In the genomic region with DNA sequence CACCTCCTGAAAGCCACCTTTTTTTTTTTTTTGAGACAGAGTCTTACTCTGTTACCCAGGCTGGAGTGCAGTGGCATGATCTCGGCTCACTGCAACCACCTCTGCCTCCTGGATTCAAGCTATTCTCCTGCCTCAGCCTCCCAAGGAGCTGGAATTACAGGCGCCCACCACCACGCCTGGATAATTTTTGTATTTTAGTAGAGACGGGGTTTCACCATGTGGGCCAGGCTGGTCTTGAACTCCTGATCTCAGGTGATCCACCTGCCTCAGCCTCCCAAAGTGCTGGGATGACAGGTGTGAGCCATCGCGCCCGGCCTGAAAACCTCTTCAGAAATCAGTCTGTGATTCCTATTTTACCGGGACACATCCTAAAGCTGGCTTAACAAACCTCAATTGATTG, we compare ENCODE assay signal across 6 cellular contexts.
DNase-seq lines count a peak whose midpoint lies in the region; ATAC-seq and TF ChIP-seq lines count a peak whose summit lies in the region.
"Not testable (repeated sequence)": the region's sequence is repeated elsewhere in the genome, so short reads cannot be mapped to it uniquely, and the experiment has no call there.

No MANE protein-coding gene starts in this region.

- not testable (repeated sequence) for H3K9me3 Mint-ChIP-seq in CD4-positive, CD25-positive, alpha-beta regulatory T cell; chondrocyte (ENCODE audit: low read depth)

- H3K27ac Mint-ChIP-seq in CD4-positive, CD25-positive, alpha-beta regulatory T cell: peak overlapping the region in 2 of 3 donors; percentile 26 to 49
- H3K27ac Mint-ChIP-seq in T-helper 17 cell: peak overlapping the region; percentile 21
- peak overlapping the region; percentile 81 for H3K27ac Mint-ChIP-seq in chondrocyte (ENCODE audit: unreplicated experiment)

- H2BK15ac ChIP-seq in neuronal stem cell (ENCODE audit: low read length): not testable (repeated sequence)

- H2AK5ac ChIP-seq in neuronal stem cell (ENCODE audit: low read depth, low read length): not testable (repeated sequence)

- H3K4me2 ChIP-seq in neuronal stem cell (ENCODE audit: insufficient read depth, low read length, poor library complexity, severe bottlenecking): not testable (repeated sequence)

- H3K4me1 ChIP-seq in CD4-positive, CD25-positive, alpha-beta regulatory T cell (ENCODE audit: control insufficient read depth, insufficient read depth, low read length, poor library complexity, severe bottlenecking): not testable (repeated sequence)
- H3K4me1 ChIP-seq in neuronal stem cell (ENCODE audit: control insufficient read depth in 2 of 2, insufficient read depth in 1 of 2, low read depth in 1 of 2, low read length in 2 of 2): peaks cover 8 to 15% of the 10 kb centered on the region in 2 donors

- not testable (repeated sequence) for H3K18ac ChIP-seq in neuronal stem cell (ENCODE audit: low read length)

- not testable (repeated sequence) for H3K27ac ChIP-seq in CD4-positive, CD25-positive, alpha-beta regulatory T cell (ENCODE audit: insufficient read depth, low read length, poor library complexity, severe bottlenecking); neuronal stem cell (replicated peaks; ENCODE audit: low read length)

- H3K4ac ChIP-seq in neuronal stem cell (ENCODE audit: low read length): not testable (repeated sequence)

- not testable (repeated sequence) for H3K23ac ChIP-seq in neuronal stem cell (ENCODE audit: low read depth, low read length, poor library complexity)

- not testable (repeated sequence) for TF ChIP-seq CTCF in chondrocyte (IDR thresholded peaks at IDR 0.05)

- H3K9ac ChIP-seq in neuronal stem cell (ENCODE audit: low read depth, low read length, poor library complexity): not testable (repeated sequence)

- H3K4me1 Mint-ChIP-seq in CD4-positive, CD25-positive, alpha-beta regulatory T cell: peaks cover 0 to 24% (median 5%) of the 10 kb centered on the region in 4 donors
- not testable (repeated sequence) for H3K4me1 Mint-ChIP-seq in T-helper 17 cell
- peaks cover 85% of the 10 kb centered on the region for H3K4me1 Mint-ChIP-seq in chondrocyte (ENCODE audit: low read depth)

- H3K9me3 ChIP-seq in CD4-positive, CD25-positive, alpha-beta regulatory T cell (ENCODE audit: control insufficient read depth in 2 of 2, low read length in 2 of 2); T-helper 17 cell (ENCODE audit: control insufficient read depth, low read length, poor library complexity, severe bottlenecking); neuronal stem cell (replicated peaks in 1 of 2; ENCODE audit: control insufficient read depth in 2 of 2, insufficient read depth in 1 of 2, low read depth in 1 of 2, low read length in 2 of 2): not testable (repeated sequence)

- not testable (repeated sequence) for H4K8ac ChIP-seq in neuronal stem cell (ENCODE audit: low read depth, low read length)

- not testable (repeated sequence) for H3K79me1 ChIP-seq in neuronal stem cell (ENCODE audit: low read depth, low read length)

- not testable (repeated sequence) for H3K14ac ChIP-seq in neuronal stem cell (ENCODE audit: low read length)

- H3K27me3 Mint-ChIP-seq in CD4-positive, CD25-positive, alpha-beta regulatory T cell; T-helper 17 cell; chondrocyte (ENCODE audit: low read depth): not testable (repeated sequence)

- H3K36me3 Mint-ChIP-seq in CD4-positive, CD25-positive, alpha-beta regulatory T cell; T-helper 17 cell (ENCODE audit: low read depth): not testable (repeated sequence)
- peaks cover 17% of the 10 kb centered on the region for H3K36me3 Mint-ChIP-seq in chondrocyte (ENCODE audit: low read depth)

- not testable (repeated sequence) for ATAC-seq in CD4-positive, CD25-positive, alpha-beta regulatory T cell (ENCODE audit: low read depth in 2 of 2); T-helper 17 cell

- not testable (repeated sequence) for H2BK120ac ChIP-seq in neuronal stem cell (ENCODE audit: low read depth, low read length)

- H3K4me3 Mint-ChIP-seq in CD4-positive, CD25-positive, alpha-beta regulatory T cell; T-helper 17 cell; chondrocyte (ENCODE audit: unreplicated experiment): not testable (repeated sequence)

- not testable (repeated sequence) for H3K4me3 ChIP-seq in CD4-positive, CD25-positive, alpha-beta regulatory T cell (ENCODE audit: low read depth, low read length); neuronal stem cell (ENCODE audit: low read length in 2 of 2)

- DNase-seq in CD4-positive, CD25-positive, alpha-beta regulatory T cell; T-helper 17 cell; chondrocyte (ENCODE audit: low spot score); neuronal stem cell (ENCODE audit: low spot score): not testable (repeated sequence)
- DNase-seq in activated CD8-positive, alpha-beta memory T cell treated with anti-CD3 and anti-CD28 coated beads for 24 hours: peak; percentile 30
- DNase-seq in mesenteric fat pad (ENCODE audit: low spot score): peak; percentile 80

- WGBS in neuronal stem cell (ENCODE audit: extremely low coverage in 2 of 2, insufficient read length in 2 of 2, insufficient replicate concordance in 1 of 2), 2 donors: no CpG with 5 or more reads among the region's 8 CpGs

- not testable (repeated sequence) for H2BK5ac ChIP-seq in neuronal stem cell (ENCODE audit: low read length)

- H3K36me3 ChIP-seq in CD4-positive, CD25-positive, alpha-beta regulatory T cell (ENCODE audit: control insufficient read depth, insufficient read depth, low read length); neuronal stem cell (replicated peaks in 1 of 2; ENCODE audit: control insufficient read depth in 2 of 2, insufficient read depth in 2 of 2, low read length in 2 of 2): not testable (repeated sequence)

- H3K27me3 ChIP-seq in CD4-positive, CD25-positive, alpha-beta regulatory T cell (ENCODE audit: control insufficient read depth, insufficient read depth, low read length); neuronal stem cell (ENCODE audit: control insufficient read depth in 3 of 3, insufficient read depth in 3 of 3, low read depth in 1 of 3, low read length in 3 of 3): not testable (repeated sequence)

- not testable (repeated sequence) for H2BK12ac ChIP-seq in neuronal stem cell (ENCODE audit: low read length)

- H4K91ac ChIP-seq in neuronal stem cell (ENCODE audit: low read depth, low read length, poor library complexity): not testable (repeated sequence)

- H2AFZ ChIP-seq in neuronal stem cell (ENCODE audit: low read length): peak overlapping the region; percentile 60

Comparison
In these comparisons a context has a peak if more than half of its experiments do, and no peak if none do; other contexts are left out.
1. H3K27ac Mint-ChIP-seq: peak in every context shown above with its lines; median percentile 81 in chondrocyte; 38 in CD4-positive, CD25-positive, alpha-beta regulatory T cell; 21 in T-helper 17 cell.